Comparison of ENCODE assay signal across 23 cellular contexts in genomic region chr19:38891791-38892190, GRCh38. TPM values are rescaled to one million over a fixed set of nuclear protein-coding genes. Genes with fewer than 3 reads are reported as not detected.
DNase-seq lines count a peak whose midpoint lies in the region; ATAC-seq and TF ChIP-seq lines count a peak whose summit lies in the region.
"Had no signal": no experiment of that assay in that cellular context is flagged by ENCODE, and none has a peak within 500 bp of the region (broad histone marks: within the 10 kb centered on the region; RNA-seq: fewer than 3 reads in every experiment).

No MANE protein-coding gene starts in this region.

- peak overlapping the region; percentile 5 for H3K27ac Mint-ChIP-seq in stimulated activated naive B cell treated with anti-CD40 and anti-IgM and Interleukin-4, amounts not matched to agents 10 μg/mL and 1 μg/mL and 100 μg/mL, for 72 hours
- H3K27ac Mint-ChIP-seq in natural killer cell (no peak overlapping the region), immature natural killer cell (peak overlapping the region in 1 of 6 donors; percentile 10)
- H3K27ac Mint-ChIP-seq: activated B cell treated with CpG ODN at 0.5 μM for 24 hours; activated naive CD8-positive, alpha-beta T cell; activated T-helper 2 cell treated with anti-CD3 and anti-CD28 coated beads, Interferon-gamma antibody, Interleukin-2, Interleukin-4, amounts not matched to agents 10 μg/mL and 5 μg/mL and 100 μg/mL, durations not matched to agents 14 hours and 24 hours and 36 hours had no signal

- ATAC-seq in stimulated activated naive B cell treated with anti-CD40 and anti-IgM and Interleukin-4, amounts not matched to agents 10 μg/mL and 1 μg/mL and 100 μg/mL, for 72 hours (replicated peaks), result no peak
- no peak for ATAC-seq in natural killer cell
- ATAC-seq: mucosa of descending colon had no signal

- peak overlapping the region in 57 of 59 donors; percentile 6 to 100 (median 81) for H3K27ac ChIP-seq in dorsolateral prefrontal cortex
- H3K27ac ChIP-seq: BLaER1 treated with 17β-estradiol and CSF1 and Interleukin-3, amounts not matched to agents 10 nM and 100 nM; hepatocyte; suprapubic skin had no signal

- no peaks in the 10 kb centered on the region for H3K27me3 Mint-ChIP-seq in stimulated activated naive B cell treated with anti-CD40 and anti-IgM and Interleukin-4, amounts not matched to agents 10 μg/mL and 1 μg/mL and 100 μg/mL, for 72 hours
- H3K27me3 Mint-ChIP-seq in natural killer cell (ENCODE audit: low read depth in 2 of 2) (no peaks in the 10 kb centered on the region), immature natural killer cell (ENCODE audit: low read depth in 3 of 3) (peaks cover 0 to 2% (median 0%) of the 10 kb centered on the region in 3 donors)
- H3K27me3 Mint-ChIP-seq: activated B cell treated with CpG ODN at 0.5 μM for 24 hours; activated naive CD8-positive, alpha-beta T cell had no signal

- no peak overlapping the region for H3K4me3 Mint-ChIP-seq in stimulated activated naive B cell treated with anti-CD40 and anti-IgM and Interleukin-4, amounts not matched to agents 10 μg/mL and 1 μg/mL and 100 μg/mL, for 72 hours
- H3K4me3 Mint-ChIP-seq in natural killer cell (no peak overlapping the region), immature natural killer cell (no peak overlapping the region)
- H3K4me3 Mint-ChIP-seq: activated B cell treated with CpG ODN at 0.5 μM for 24 hours; activated naive CD8-positive, alpha-beta T cell had no signal

- H3K4me3 ChIP-seq in dorsolateral prefrontal cortex, result peak overlapping the region in 1 of 59 donors; percentile 5
- H3K4me3 ChIP-seq: BLaER1 treated with 17β-estradiol and CSF1 and Interleukin-3, amounts not matched to agents 10 nM and 100 nM; hepatocyte; mucosa of descending colon; suprapubic skin had no signal

- no peaks in the 10 kb centered on the region for H3K9me3 Mint-ChIP-seq in stimulated activated naive B cell treated with anti-CD40 and anti-IgM and Interleukin-4, amounts not matched to agents 10 μg/mL and 1 μg/mL and 100 μg/mL, for 72 hours
- no peaks in the 10 kb centered on the region for H3K9me3 Mint-ChIP-seq in natural killer cell
- no peaks in the 10 kb centered on the region for H3K9me3 Mint-ChIP-seq in immature natural killer cell
- H3K9me3 Mint-ChIP-seq: activated B cell treated with CpG ODN at 0.5 μM for 24 hours; activated T-helper 2 cell treated with anti-CD3 and anti-CD28 coated beads, Interferon-gamma antibody, Interleukin-2, Interleukin-4, amounts not matched to agents 10 μg/mL and 5 μg/mL and 100 μg/mL, durations not matched to agents 14 hours and 24 hours and 36 hours had no signal

- intact Hi-C loops in dorsolateral prefrontal cortex (cut with DNase I) (no loop called here), natural killer cell (cut with micrococcal nuclease) (no loop called here)

- no peaks in the 10 kb centered on the region for H3K27me3 ChIP-seq in dorsolateral prefrontal cortex
- H3K27me3 ChIP-seq: BLaER1 treated with 17β-estradiol and CSF1 and Interleukin-3, amounts not matched to agents 10 nM and 100 nM; hepatocyte; suprapubic skin had no signal

- peaks cover 20 to 23% of the 10 kb centered on the region in 2 donors for H3K36me3 Mint-ChIP-seq in stimulated activated naive B cell treated with anti-CD40 and anti-IgM and Interleukin-4, amounts not matched to agents 10 μg/mL and 1 μg/mL and 100 μg/mL, for 72 hours
- H3K36me3 Mint-ChIP-seq in natural killer cell (no peaks in the 10 kb centered on the region), immature natural killer cell (peaks cover 5 to 21% (median 10%) of the 10 kb centered on the region in 3 donors)

- TF ChIP-seq CTCF in dorsolateral prefrontal cortex (IDR thresholded peaks at IDR 0.05 in 54 of 56, conservative IDR thresholded peaks at IDR 0.05 in 2 of 56; ENCODE audit: low read depth in 1 of 56, partially characterized antibody in 56 of 56) (peak in 12 of 56 donors; percentile 8 to 42 (median 26)), natural killer cell (IDR thresholded peaks at IDR 0.05) (no peak)

- peak; percentile 65 for DNase-seq in LHCN-M2 (ENCODE audit: low read depth)
- DNase-seq in dorsolateral prefrontal cortex, result peak in 6 of 10 donors; percentile 47 to 68 (median 58)
- peak; percentile 96 for DNase-seq in myocyte (ENCODE audit: low read depth)
- DNase-seq in stimulated activated naive B cell treated with anti-CD40 and anti-IgM and Interleukin-4, amounts not matched to agents 10 μg/mL and 1 μg/mL and 100 μg/mL, for 72 hours, result no peak
- no peak for DNase-seq in natural killer cell
- no peak for DNase-seq in immature natural killer cell
- DNase-seq in activated CD4-positive, CD25-positive, alpha-beta regulatory T cell (lab: John Stamatoyannopoulos, UW), result no peak
- DNase-seq: activated B cell treated with CpG ODN at 0.5 μM for 24 hours; activated CD4-positive, alpha-beta T cell treated with anti-CD3 and anti-CD28 coated beads, Interleukin-2, amount 50 U/mL, for 4 hours; central memory CD4-positive, alpha-beta T cell; IMR-90; mucosa of descending colon; NCI-H1105 treated with DMSO at 0.1 percent for 48 hours; NCI-H2029 treated with DMSO at 0.1 percent for 48 hours; small intestine; stimulated activated CD4-positive, alpha-beta T cell treated with anti-CD3 and anti-CD28 coated beads, Interleukin-1b, Interleukin-23, amount 100 ng/mL, for 48 hours had no signal

- peaks cover 7 to 21% of the 10 kb centered on the region in 2 donors for H3K4me1 Mint-ChIP-seq in stimulated activated naive B cell treated with anti-CD40 and anti-IgM and Interleukin-4, amounts not matched to agents 10 μg/mL and 1 μg/mL and 100 μg/mL, for 72 hours
- peaks cover 18 to 21% of the 10 kb centered on the region in 2 donors for H3K4me1 Mint-ChIP-seq in natural killer cell
- H3K4me1 Mint-ChIP-seq in immature natural killer cell, result peaks cover 4 to 8% of the 10 kb centered on the region in 2 donors

RNA-seq across cellular contexts. Expression of gene SIRT2, which starts 7.6 kb away (rescaled TPM):
- total RNA-seq in LHCN-M2 (2014; rRNA removed), result 64.6 and 73.2 TPM in 2 replicates
- 62.7 TPM for polyA plus RNA-seq in LHCN-M2 (2012)
- 100 to 1,000 TPM; 113 to 397 (median 166) TPM for total RNA-seq in dorsolateral prefrontal cortex
- total RNA-seq in myocyte, result 1,616 and 2,451 TPM in 2 replicates
- 347 TPM for polyA plus RNA-seq in myocyte (2012)
- 100 to 1,000 TPM; 171 to 283 (median 208) TPM for total RNA-seq in natural killer cell
- polyA plus RNA-seq in immature natural killer cell, result 100 to 1,000 TPM in 2 of 3 donors, 10 to 100 TPM in 1; 96.8 to 114 (median 112) TPM

RNA-seq across cellular contexts. Expression of gene NFKBIB, which starts 8.0 kb away (rescaled TPM):
- 20.3 and 21.8 TPM in 2 replicates for total RNA-seq in LHCN-M2 (2014; rRNA removed)
- polyA plus RNA-seq in LHCN-M2 (2012), result 18.6 TPM
- total RNA-seq in dorsolateral prefrontal cortex, result 10 to 100 TPM; 15.4 to 37.9 (median 22.5) TPM
- 26.1 and 38.5 TPM in 2 replicates for total RNA-seq in myocyte
- 26.7 TPM for polyA plus RNA-seq in myocyte (2012)
- 100 to 1,000 TPM in 2 of 3 donors, 10 to 100 TPM in 1; 78.0 to 125 (median 118) TPM for total RNA-seq in natural killer cell
- 10 to 100 TPM; 10.0 to 31.1 (median 24.0) TPM for polyA plus RNA-seq in immature natural killer cell

RNA-seq across cellular contexts. Expression of gene RINL, which starts 13.7 kb away (rescaled TPM):
- 0.34 TPM in 1 of 2 replicates, not detected in the other for total RNA-seq in LHCN-M2 (2014; rRNA removed)
- 0.11 TPM for polyA plus RNA-seq in LHCN-M2 (2012)
- 10 to 100 TPM in 29 of 120 experiments, 1 to 10 TPM in 91; 4.1 to 15.2 (median 8.3) TPM for total RNA-seq in dorsolateral prefrontal cortex
- total RNA-seq in myocyte, result 8.3 and 20.6 TPM in 2 replicates
- 5.4 TPM for polyA plus RNA-seq in myocyte (2012)
- total RNA-seq in natural killer cell, result 10 to 100 TPM; 59.7 to 65.6 (median 59.7) TPM
- polyA plus RNA-seq in immature natural killer cell, result 10 to 100 TPM; 20.3 to 64.9 (median 47.3) TPM

RNA-seq across cellular contexts. Expression of gene CCER2, which starts 20.2 kb away (rescaled TPM):
- total RNA-seq in LHCN-M2 (2014; rRNA removed) (not detected in 2 replicates), dorsolateral prefrontal cortex (1 to 10 TPM in 114 of 120 experiments, under 1 TPM in 6; 0.52 to 6.8 (median 2.5) TPM), myocyte (0.51 and 0.94 TPM in 2 replicates), natural killer cell (1 to 10 TPM; 1.3 to 3.7 (median 2.3) TPM)
- polyA plus RNA-seq in LHCN-M2 (2012), result not detected
- 0.96 TPM for polyA plus RNA-seq in myocyte (2012)
- not detected for polyA plus RNA-seq in immature natural killer cell
- total RNA-seq: Daoy, hepatocyte, IMR-90, pulmonary artery endothelial cell had no signal

RNA-seq across cellular contexts. Expression of gene SARS2, which starts 38.8 kb away (rescaled TPM):
- total RNA-seq in LHCN-M2 (2014; rRNA removed) (29.9 and 35.9 TPM in 2 replicates), dorsolateral prefrontal cortex (10 to 100 TPM; 17.7 to 57.8 (median 28.6) TPM), myocyte (34.6 and 42.8 TPM in 2 replicates), natural killer cell (10 to 100 TPM; 25.4 to 53.0 (median 38.9) TPM)
- polyA plus RNA-seq in LHCN-M2 (2012), result 20.1 TPM
- polyA plus RNA-seq in myocyte (2012), result 22.7 TPM
- 10 to 100 TPM; 12.7 to 21.7 (median 19.6) TPM for polyA plus RNA-seq in immature natural killer cell

Comparison
In these comparisons a context has a peak if more than half of its experiments do, and no peak if none do; other contexts are left out.
1. DNase-seq: peak in LHCN-M2 (single experiment), dorsolateral prefrontal cortex (6 of 10) and myocyte (single experiment); none in stimulated activated naive B cell treated with anti-CD40 and anti-IgM and Interleukin-4, amounts not matched to agents 10 μg/mL and 1 μg/mL and 100 μg/mL, for 72 hours (single experiment), natural killer cell (single experiment), immature natural killer cell (0 of 3) and activated CD4-positive, CD25-positive, alpha-beta regulatory T cell (0 of 4).